ENCODE assay signal across 28 cellular contexts in genomic region chr13:64801768-64802167, GRCh38.
"Had no signal": no experiment of that assay in that cellular context is flagged by ENCODE, and none has a peak within 500 bp of the region (broad histone marks: within the 10 kb centered on the region; RNA-seq: fewer than 3 reads in every experiment).

No MANE protein-coding gene starts in this region.

- H3K27ac ChIP-seq: neural progenitor cell, ovary, parathyroid adenoma, psoas muscle, right lobe of liver, sigmoid colon, stomach, thoracic aorta, thyroid gland, tibial nerve, upper lobe of left lung, vagina had no signal

- H3K4me3 ChIP-seq: neural progenitor cell, ovary, psoas muscle, right lobe of liver, sigmoid colon, stomach, thoracic aorta, thyroid gland, tibial nerve, upper lobe of left lung, vagina had no signal

- H3K36me3 ChIP-seq: neural progenitor cell, ovary, right lobe of liver, sigmoid colon, stomach, thoracic aorta, thyroid gland, tibial nerve, upper lobe of left lung, vagina had no signal

- H3K4me1 Mint-ChIP-seq: nephron; neural progenitor cell; stimulated activated effector memory CD8-positive, alpha-beta T cell treated with anti-CD3 and anti-CD28 coated beads, Interleukin-12 subunit alpha, Interleukin-12 subunit beta, amount 100 ng/mL, for 72 hours; stimulated activated naive B cell treated with anti-CD40 and anti-IgM and Interleukin-4, amounts not matched to agents 10 μg/mL and 1 μg/mL and 100 μg/mL, for 72 hours had no signal

- H3K27me3 Mint-ChIP-seq: progenitor cell of endocrine pancreas; stimulated activated naive B cell treated with anti-CD40 and anti-IgM and Interleukin-4, amounts not matched to agents 10 μg/mL and 1 μg/mL and 100 μg/mL, for 72 hours; stimulated activated naive CD8-positive, alpha-beta T cell treated with anti-CD3 and anti-CD28 coated beads, Interleukin-15, Interleukin-2, amounts not matched to agents 100 ng/mL and 50 ng/mL, for 24 hours had no signal

- H3K79me2 ChIP-seq: parathyroid adenoma had no signal

- H3K4me1 ChIP-seq: neural progenitor cell, parathyroid adenoma, psoas muscle, right lobe of liver, sigmoid colon, stomach, thyroid gland, tibial nerve, upper lobe of left lung, vagina had no signal

- H3K27ac Mint-ChIP-seq: nephron; neural progenitor cell; progenitor cell of endocrine pancreas; stimulated activated effector memory CD8-positive, alpha-beta T cell treated with anti-CD3 and anti-CD28 coated beads, Interleukin-12 subunit alpha, Interleukin-12 subunit beta, amount 100 ng/mL, for 72 hours; stimulated activated naive B cell treated with anti-CD40 and anti-IgM and Interleukin-4, amounts not matched to agents 10 μg/mL and 1 μg/mL and 100 μg/mL, for 72 hours; stimulated activated naive CD8-positive, alpha-beta T cell treated with anti-CD3 and anti-CD28 coated beads, Interleukin-15, Interleukin-2, amounts not matched to agents 100 ng/mL and 50 ng/mL, for 24 hours had no signal

- FAIRE-seq: small intestine, urothelium cell line had no signal

- ATAC-seq: psoas muscle; right cardiac atrium; right lobe of liver; stimulated activated effector memory CD8-positive, alpha-beta T cell treated with anti-CD3 and anti-CD28 coated beads, Interleukin-12 subunit alpha, Interleukin-12 subunit beta, amount 100 ng/mL, for 72 hours; stimulated activated naive B cell treated with anti-CD40 and anti-IgM and Interleukin-4, amounts not matched to agents 10 μg/mL and 1 μg/mL and 100 μg/mL, for 72 hours had no signal

- H2AFZ ChIP-seq: neural progenitor cell, parathyroid adenoma had no signal

- H3K36me3 Mint-ChIP-seq: neural progenitor cell; stimulated activated effector memory CD8-positive, alpha-beta T cell treated with anti-CD3 and anti-CD28 coated beads, Interleukin-12 subunit alpha, Interleukin-12 subunit beta, amount 100 ng/mL, for 72 hours; stimulated activated naive B cell treated with anti-CD40 and anti-IgM and Interleukin-4, amounts not matched to agents 10 μg/mL and 1 μg/mL and 100 μg/mL, for 72 hours had no signal

- H3K4me3 Mint-ChIP-seq: nephron; neural progenitor cell; stimulated activated effector memory CD8-positive, alpha-beta T cell treated with anti-CD3 and anti-CD28 coated beads, Interleukin-12 subunit alpha, Interleukin-12 subunit beta, amount 100 ng/mL, for 72 hours; stimulated activated naive B cell treated with anti-CD40 and anti-IgM and Interleukin-4, amounts not matched to agents 10 μg/mL and 1 μg/mL and 100 μg/mL, for 72 hours; stimulated activated naive CD8-positive, alpha-beta T cell treated with anti-CD3 and anti-CD28 coated beads, Interleukin-15, Interleukin-2, amounts not matched to agents 100 ng/mL and 50 ng/mL, for 24 hours had no signal

- H3K9me3 Mint-ChIP-seq: nephron; neural progenitor cell; stimulated activated naive B cell treated with anti-CD40 and anti-IgM and Interleukin-4, amounts not matched to agents 10 μg/mL and 1 μg/mL and 100 μg/mL, for 72 hours; stimulated activated naive CD8-positive, alpha-beta T cell treated with anti-CD3 and anti-CD28 coated beads, Interleukin-15, Interleukin-2, amounts not matched to agents 100 ng/mL and 50 ng/mL, for 24 hours had no signal

- H3K27me3 ChIP-seq: neural progenitor cell, ovary, right lobe of liver, sigmoid colon, stomach, thyroid gland, tibial nerve, upper lobe of left lung, vagina had no signal

- H3K9ac ChIP-seq: neural progenitor cell, parathyroid adenoma had no signal

- DNase-seq: occipital lobe; ovary; posterior cingulate gyrus; psoas muscle; right cardiac atrium; right lobe of liver; sigmoid colon; small intestine; stimulated activated CD4-positive, alpha-beta T cell treated with anti-CD3 and anti-CD28 coated beads, Interleukin-15, amount 100 ng/mL, for 24 hours; stimulated activated CD4-positive, alpha-beta T cell treated with anti-CD3 and anti-CD28 coated beads, Interleukin-2, amount 100 ng/mL, for 24 hours; stimulated activated CD4-positive, alpha-beta T cell treated with anti-CD3 and anti-CD28 coated beads, Interleukin-2, amount 100 ng/mL, for 48 hours; stimulated activated CD4-positive, alpha-beta T cell treated with anti-CD3 and anti-CD28 coated beads, Interleukin-4, amount 100 ng/mL, for 24 hours; stimulated activated naive B cell treated with anti-CD40 and anti-IgM and Interleukin-4, amounts not matched to agents 10 μg/mL and 1 μg/mL and 100 μg/mL, for 72 hours; stimulated activated naive CD4-positive, alpha-beta T cell treated with Interleukin-2 at 50 U/mL for 16 hours; stomach; thyroid gland; trophoblast cell; upper lobe of left lung had no signal

- H3K9me3 ChIP-seq: ovary, psoas muscle, right lobe of liver, sigmoid colon, stomach, thoracic aorta, thyroid gland, tibial nerve, upper lobe of left lung, vagina had no signal

- H3K4me2 ChIP-seq: neural progenitor cell had no signal
